Comparison of ENCODE assay signal across 8 cellular contexts in the genomic region with DNA sequence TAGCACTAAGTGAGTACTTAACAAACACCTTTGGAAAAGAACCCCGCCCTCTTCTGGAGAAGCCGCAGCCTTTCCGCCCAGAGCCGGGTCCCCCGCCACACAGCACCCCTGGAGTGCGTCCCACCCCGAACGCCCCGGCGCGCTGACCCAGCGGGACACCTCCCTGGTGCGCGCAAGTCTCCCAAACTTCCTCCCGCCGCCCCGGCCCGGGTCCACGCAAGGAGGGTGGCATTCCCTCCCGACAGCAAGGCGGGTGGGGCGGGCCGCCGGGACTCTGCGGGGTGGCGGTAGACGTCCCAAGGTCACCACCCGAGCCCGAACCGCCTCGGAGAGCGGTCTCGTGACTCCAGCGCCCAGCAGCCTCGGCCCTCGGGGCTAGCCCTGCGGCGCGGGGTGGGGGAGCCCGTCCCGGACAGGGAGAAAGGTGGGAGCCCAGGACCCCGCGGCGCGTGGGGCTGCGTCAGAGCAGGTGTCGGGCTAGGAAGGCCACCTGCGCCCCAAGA. TPM values are rescaled to one million over a fixed set of nuclear protein-coding genes. Genes with fewer than 3 reads are reported as not detected.
A peak's percentile ranks its signal among the peaks of the same experiment; 100 is the strongest.
DNase-seq lines count a peak whose midpoint lies in the region; ATAC-seq and TF ChIP-seq lines count a peak whose summit lies in the region.

No MANE protein-coding gene starts in this region.

- H3K27me3 Mint-ChIP-seq in activated B cell treated with CpG ODN at 0.5 μM for 24 hours, result peaks cover 7% of the 10 kb centered on the region

- no peak for TF ChIP-seq CTCF in GM10248 (IDR thresholded peaks at IDR 0.05; ENCODE audit: control extremely low read depth, extremely low read depth, low read depth, missing control alignments)
- no peak for TF ChIP-seq CTCF in activated B cell treated with CpG ODN at 0.5 μM for 24 hours (IDR thresholded peaks at IDR 0.05)
- TF ChIP-seq CTCF in lower leg skin (IDR thresholded peaks at IDR 0.05), result no peak

- peak; percentile 32 for ATAC-seq in GM21619 (IDR thresholded peaks at IDR 0.05; ENCODE audit: unreplicated experiment)
- ATAC-seq in activated B cell treated with CpG ODN at 0.5 μM for 24 hours (ENCODE audit: low read depth), result peak; percentile 23

- H3K4me3 Mint-ChIP-seq in activated B cell treated with CpG ODN at 0.5 μM for 24 hours, result peak overlapping the region; percentile 95

- peaks cover 12% of the 10 kb centered on the region; the same call in 1 of the 2 replicates for H3K4me1 ChIP-seq in HUES64 (ENCODE audit: insufficient read depth, low read length)
- H3K4me1 ChIP-seq in duodenal mucosa (ENCODE audit: control insufficient read depth in 1 of 2, insufficient read depth in 2 of 2, low read length in 2 of 2), result peaks cover 11 to 20% of the 10 kb centered on the region in 2 donors

- peak overlapping the region; percentile 74 for H3K9ac ChIP-seq in HUES64 (ENCODE audit: low read depth, low read length)
- peak overlapping the region; percentile 80 to 89 for H3K9ac ChIP-seq in duodenal mucosa (ENCODE audit: low read depth in 1 of 2, low read length in 2 of 2)

- CTCF ChIA-PET in GM10248 (lab: Yijun Ruan, JAX) (interaction anchor here (0.9 to 5.9 kb wide), 9 partner anchors 9 to 842 kb away, joined by 3 to 99 read pairs (median 4); no protein-coding TSS in a partner anchor), activated B cell treated with CpG ODN at 0.5 μM for 24 hours (lab: Charles Lee) (interaction anchor here (1.5 to 2.9 kb wide), 3 partner anchors 10 to 199 kb away, joined by 5 to 32 read pairs (median 10); partner anchors contain the start of gene DDX18)

- intact Hi-C loops in activated B cell treated with CpG ODN at 0.5 μM for 24 hours (cut with micrococcal nuclease) (no loop called here), lower leg skin (cut with DNase I; ENCODE audit: low total_unique reads) (no loop called here)

- DNase-seq in GM10248 (ENCODE audit: extremely low spot score) (peak; percentile 58), activated B cell treated with CpG ODN at 0.5 μM for 24 hours (peak; percentile 41), lower leg skin (ENCODE audit: low spot score in 2 of 2) (peak; percentile 23 to 92), NCI-H2029 (lab: John Stamatoyannopoulos, UW) (no peak)
- peak; percentile 6 for DNase-seq in stimulated activated CD8-positive, alpha-beta memory T cell treated with anti-CD3 and anti-CD28 coated beads, Interleukin-15, amount 100 ng/mL, for 24 hours (ENCODE audit: low read depth)

- TF ChIP-seq POLR2A in lower leg skin (IDR thresholded peaks at IDR 0.05), result no peak

- POLR2A ChIA-PET in GM10248 (lab: Yijun Ruan, JAX), result no interaction called here
- POLR2A ChIA-PET in activated B cell treated with CpG ODN at 0.5 μM for 24 hours (lab: Charles Lee), result interaction anchor here (1.3 to 1.6 kb wide), 3 partner anchors 42 to 199 kb away, joined by 6 to 12 read pairs (median 7); partner anchors contain the start of genes DDX18 and INSIG2

- H3K4me1 Mint-ChIP-seq in activated B cell treated with CpG ODN at 0.5 μM for 24 hours, result peaks cover 33% of the 10 kb centered on the region

- H3K4me3 ChIP-seq in HUES64 (ENCODE audit: low read length) (peak overlapping the region; percentile 97), duodenal mucosa (ENCODE audit: low read depth in 1 of 2, low read length in 2 of 2) (peak overlapping the region; percentile 92 to 95), lower leg skin (ENCODE audit: low read depth, poor library complexity, severe bottlenecking) (peak overlapping the region; percentile 91)

- peak overlapping the region; percentile 72 for H3K27ac Mint-ChIP-seq in activated B cell treated with CpG ODN at 0.5 μM for 24 hours

- H3K27ac ChIP-seq in HUES64 (ENCODE audit: low read depth, low read length), result peak overlapping the region; percentile 79; the same call in 1 of the 2 replicates
- peak overlapping the region; percentile 86 for H3K27ac ChIP-seq in duodenal mucosa (ENCODE audit: low read depth, low read length)

- H3K27me3 ChIP-seq in HUES64 (ENCODE audit: insufficient read depth, low read length) (peaks cover 34% of the 10 kb centered on the region), duodenal mucosa (ENCODE audit: control insufficient read depth in 1 of 2, insufficient read depth in 2 of 2, low read length in 2 of 2) (no peaks in the 10 kb centered on the region)

- H3K9me3 ChIP-seq in HUES64 (ENCODE audit: insufficient read depth, low read depth, low read length), result no peaks in the 10 kb centered on the region
- no peaks in the 10 kb centered on the region for H3K9me3 ChIP-seq in duodenal mucosa (ENCODE audit: control insufficient read depth in 1 of 2, low read length in 2 of 2)

- H3K36me3 ChIP-seq in HUES64 (ENCODE audit: insufficient read depth, low read length), result peaks cover 3% of the 10 kb centered on the region
- peaks cover 0 to 5% of the 10 kb centered on the region in 2 donors for H3K36me3 ChIP-seq in duodenal mucosa (ENCODE audit: control insufficient read depth in 1 of 2, insufficient read depth in 2 of 2, low read length in 2 of 2)

- under 1% methylated on average over 48 of the region's 48 CpGs for WGBS in HUES64
- 1% methylated on average over 26 to 36 of the region's 48 CpGs for WGBS in lower leg skin, 2 donors

- peaks cover 11% of the 10 kb centered on the region for H3K36me3 Mint-ChIP-seq in activated B cell treated with CpG ODN at 0.5 μM for 24 hours (ENCODE audit: low read depth)

- H3K9me3 Mint-ChIP-seq in activated B cell treated with CpG ODN at 0.5 μM for 24 hours, result no peaks in the 10 kb centered on the region

RNA-seq across cellular contexts. Expression of gene CCDC93, which starts 0.6 kb away (rescaled TPM):
- 12.6 TPM for polyA plus RNA-seq in HUES64 (2013, experiment 1 of 2)
- 11.9 TPM for polyA plus RNA-seq in HUES64 (2013, experiment 2 of 2)
- 35.5 and 38.8 TPM in 2 replicates for total RNA-seq in activated B cell treated with CpG ODN at 0.5 μM for 24 hours
- total RNA-seq in lower leg skin, result 10 to 100 TPM; 11.8 to 26.2 (median 20.0) TPM
